In the genomic region with DNA sequence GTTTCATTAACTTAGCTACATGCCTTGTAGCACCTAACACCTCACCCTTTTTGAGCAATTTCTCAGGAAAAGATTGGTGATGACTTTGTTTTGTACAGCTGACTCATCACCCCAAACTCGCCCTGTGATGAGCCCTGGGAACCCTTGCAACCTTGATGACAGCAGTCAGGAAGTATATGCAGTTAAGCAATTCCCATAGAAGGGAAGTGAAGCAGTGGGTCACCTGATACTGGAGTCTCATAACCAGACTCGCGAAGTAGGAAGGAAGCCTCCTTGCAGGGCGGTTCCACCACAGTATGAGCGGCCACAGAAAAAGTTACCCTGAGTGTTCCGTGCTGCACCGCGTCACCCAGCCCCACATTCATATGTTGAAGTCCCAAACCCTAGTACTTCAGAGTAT, we compare ENCODE assay signal across 11 cellular contexts.
A peak's percentile ranks its signal among the peaks of the same experiment; 100 is the strongest.
DNase-seq lines count a peak whose midpoint lies in the region; ATAC-seq, FAIRE-seq and TF ChIP-seq lines count a peak whose summit lies in the region.
"Had no signal": no experiment of that assay in that cellular context is flagged by ENCODE, and none has a peak within 500 bp of the region (broad histone marks: within the 10 kb centered on the region; RNA-seq: fewer than 3 reads in every experiment).

No MANE protein-coding gene starts in this region.

- 70% methylated on average over 8 of the region's 8 CpGs for WGBS in right cardiac atrium

- no peaks in the 10 kb centered on the region for H3K36me3 Mint-ChIP-seq in stimulated activated memory B cell treated with anti-CD40 and anti-IgM and Interleukin-4, amounts not matched to agents 10 μg/mL and 1 μg/mL and 100 μg/mL, for 72 hours
- no peaks in the 10 kb centered on the region for H3K36me3 Mint-ChIP-seq in osteocyte (ENCODE audit: unreplicated experiment)
- H3K36me3 Mint-ChIP-seq: activated naive CD4-positive, alpha-beta T cell treated with anti-CD3 and anti-CD28 coated beads, Interleukin-2, amount 50 U/mL, for 24 hours had no signal

- DNase-seq in A172 (ENCODE audit: low spot score) (peak; percentile 81), H54 (ENCODE audit: insufficient read length, low spot score) (peak; percentile 63), UCSD-AML1 (lab: John Stamatoyannopoulos, UW; ENCODE audit: unreplicated experiment) (peak; percentile 28), right cardiac atrium (peak; percentile 16 to 57 (median 41)), SW 1271 (lab: John Stamatoyannopoulos, UW) (no peak), nucleus accumbens (lab: John Stamatoyannopoulos, UW) (no peak), osteocyte (ENCODE audit: extremely low spot score, unreplicated experiment) (no peak)
- DNase-seq: NCI-H524 had no signal

- no peak overlapping the region for H3K4me3 Mint-ChIP-seq in stimulated activated memory B cell treated with anti-CD40 and anti-IgM and Interleukin-4, amounts not matched to agents 10 μg/mL and 1 μg/mL and 100 μg/mL, for 72 hours
- H3K4me3 Mint-ChIP-seq in osteocyte (ENCODE audit: unreplicated experiment), result no peak overlapping the region
- H3K4me3 Mint-ChIP-seq: activated naive CD4-positive, alpha-beta T cell treated with anti-CD3 and anti-CD28 coated beads, Interleukin-2, amount 50 U/mL, for 24 hours had no signal

- no peak overlapping the region for H3K27ac Mint-ChIP-seq in stimulated activated memory B cell treated with anti-CD40 and anti-IgM and Interleukin-4, amounts not matched to agents 10 μg/mL and 1 μg/mL and 100 μg/mL, for 72 hours
- no peak overlapping the region for H3K27ac Mint-ChIP-seq in osteocyte (ENCODE audit: unreplicated experiment)
- H3K27ac Mint-ChIP-seq: activated naive CD4-positive, alpha-beta T cell treated with anti-CD3 and anti-CD28 coated beads, Interleukin-2, amount 50 U/mL, for 24 hours had no signal

- peaks cover 11% of the 10 kb centered on the region for H3K4me1 Mint-ChIP-seq in stimulated activated memory B cell treated with anti-CD40 and anti-IgM and Interleukin-4, amounts not matched to agents 10 μg/mL and 1 μg/mL and 100 μg/mL, for 72 hours
- H3K4me1 Mint-ChIP-seq in osteocyte (ENCODE audit: unreplicated experiment), result peaks cover 6% of the 10 kb centered on the region

- FAIRE-seq in H54 (lab: Jason Lieb, UNC), result peak; percentile 97

- no peaks in the 10 kb centered on the region for H3K27me3 Mint-ChIP-seq in stimulated activated memory B cell treated with anti-CD40 and anti-IgM and Interleukin-4, amounts not matched to agents 10 μg/mL and 1 μg/mL and 100 μg/mL, for 72 hours
- H3K27me3 Mint-ChIP-seq in osteocyte (ENCODE audit: unreplicated experiment), result no peaks in the 10 kb centered on the region
- H3K27me3 Mint-ChIP-seq: activated naive CD4-positive, alpha-beta T cell treated with anti-CD3 and anti-CD28 coated beads, Interleukin-2, amount 50 U/mL, for 24 hours had no signal

- ATAC-seq in right cardiac atrium, result peak; percentile 55 to 62
- no peak for ATAC-seq in stimulated activated memory B cell treated with anti-CD40 and anti-IgM and Interleukin-4, amounts not matched to agents 10 μg/mL and 1 μg/mL and 100 μg/mL, for 72 hours

- no peak for TF ChIP-seq POLR2A in H54 (IDR thresholded peaks at IDR 0.05; ENCODE audit: low read depth, low read length)

- no peaks in the 10 kb centered on the region for H3K27me3 ChIP-seq in right cardiac atrium (ENCODE audit: control insufficient read depth, insufficient read depth)

- H3K9me3 ChIP-seq in right cardiac atrium (ENCODE audit: control insufficient read depth, low read length), result no peaks in the 10 kb centered on the region
- H3K9me3 ChIP-seq: thoracic aorta had no signal

- no peak overlapping the region for H3K4me3 ChIP-seq in right cardiac atrium (ENCODE audit: low read length)
- H3K4me3 ChIP-seq: thoracic aorta had no signal

- intact Hi-C loops in right cardiac atrium (cut with DNase I), result no loop called here

- no peak for TF ChIP-seq CTCF in osteocyte (IDR thresholded peaks at IDR 0.05)

- H3K27ac ChIP-seq in right cardiac atrium (ENCODE audit: low read length), result no peak overlapping the region
- H3K27ac ChIP-seq: thoracic aorta had no signal

- H3K4me1 ChIP-seq in right cardiac atrium (ENCODE audit: control insufficient read depth, insufficient read depth, low read length), result no peaks in the 10 kb centered on the region

- peaks cover 2% of the 10 kb centered on the region for H3K9me3 Mint-ChIP-seq in stimulated activated memory B cell treated with anti-CD40 and anti-IgM and Interleukin-4, amounts not matched to agents 10 μg/mL and 1 μg/mL and 100 μg/mL, for 72 hours
- no peaks in the 10 kb centered on the region for H3K9me3 Mint-ChIP-seq in osteocyte (ENCODE audit: unreplicated experiment)
- H3K9me3 Mint-ChIP-seq: activated naive CD4-positive, alpha-beta T cell treated with anti-CD3 and anti-CD28 coated beads, Interleukin-2, amount 50 U/mL, for 24 hours had no signal

Comparison
In these comparisons a context has a peak if more than half of its experiments do, and no peak if none do; other contexts are left out.
1. DNase-seq: peak in A172 (single experiment), H54 (single experiment), UCSD-AML1 (single experiment) and right cardiac atrium (3 of 3); none in SW 1271 (0 of 2), nucleus accumbens (0 of 56) and osteocyte (single experiment).